ENCODE assay signal across 20 cellular contexts in the genomic region with DNA sequence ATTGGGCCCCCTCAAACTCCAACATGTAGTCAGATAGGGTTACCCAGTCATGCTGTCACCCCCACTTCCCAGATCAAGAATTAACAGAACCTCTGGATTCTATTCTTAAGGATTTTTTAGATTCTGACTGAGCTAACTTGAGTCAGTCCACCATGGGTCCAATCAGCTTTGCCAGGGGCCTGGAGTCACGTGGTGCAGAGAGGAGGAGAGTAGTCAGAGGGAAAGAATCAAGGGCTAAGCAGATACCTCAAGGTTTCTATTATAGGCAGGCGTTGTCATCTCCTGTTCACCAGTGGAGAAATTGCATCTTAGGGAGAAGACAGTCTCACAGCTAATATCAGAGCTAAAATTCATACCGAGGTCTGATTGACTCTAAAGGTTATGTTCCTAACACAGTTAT.
"Had no signal": no experiment of that assay in that cellular context is flagged by ENCODE, and none has a peak within 500 bp of the region (broad histone marks: within the 10 kb centered on the region; RNA-seq: fewer than 3 reads in every experiment).

No MANE protein-coding gene starts in this region.

- H3K27me3 ChIP-seq: gastrocnemius medialis, heart right ventricle, left lung, neutrophil, right atrium auricular region, stomach, transverse colon had no signal

- H3K4me1 Mint-ChIP-seq: memory B cell, naive B cell had no signal

- H3K9me3 ChIP-seq: gastrocnemius medialis, heart right ventricle, left lung, lower lobe of right lung, neutrophil, right atrium auricular region, stomach, thoracic aorta, transverse colon had no signal

- H3K27ac Mint-ChIP-seq: memory B cell, naive B cell had no signal

- H3K27ac ChIP-seq: gastrocnemius medialis, heart right ventricle, left lung, lower lobe of right lung, neutrophil, right atrium auricular region, stomach, thoracic aorta, transverse colon had no signal

- H3K4me3 Mint-ChIP-seq: memory B cell, naive B cell had no signal

- ATAC-seq: esophagus mucosa, gastrocnemius medialis, heart right ventricle, left lung, lower lobe of right lung had no signal

- H3K36me3 Mint-ChIP-seq: memory B cell, naive B cell had no signal

- H3K4me3 ChIP-seq: gastrocnemius medialis, heart right ventricle, left lung, lower lobe of right lung, right atrium auricular region, stomach, thoracic aorta, transverse colon had no signal

- H3K36me3 ChIP-seq: gastrocnemius medialis, heart right ventricle, left lung, lower lobe of right lung, neutrophil, right atrium auricular region, stomach, thoracic aorta, transverse colon had no signal

- H3K27me3 Mint-ChIP-seq: memory B cell had no signal

- DNase-seq: effector memory CD4-positive, alpha-beta T cell; gastrocnemius medialis; heart right ventricle; hypothalamus; left lung; lower lobe of right lung; midbrain; naive B cell; posterior cingulate gyrus; small intestine; stimulated activated CD4-positive, alpha-beta T cell treated with anti-CD3 and anti-CD28 coated beads, Interleukin-12 subunit alpha, Interleukin-12 subunit beta, amount 100 ng/mL, for 4 hours; stimulated activated naive CD4-positive, alpha-beta T cell; stomach; substantia nigra; transverse colon had no signal

- H3K9me3 Mint-ChIP-seq: memory B cell, naive B cell had no signal
